11 cellular contexts compared by ENCODE assay signal in the genomic region with DNA sequence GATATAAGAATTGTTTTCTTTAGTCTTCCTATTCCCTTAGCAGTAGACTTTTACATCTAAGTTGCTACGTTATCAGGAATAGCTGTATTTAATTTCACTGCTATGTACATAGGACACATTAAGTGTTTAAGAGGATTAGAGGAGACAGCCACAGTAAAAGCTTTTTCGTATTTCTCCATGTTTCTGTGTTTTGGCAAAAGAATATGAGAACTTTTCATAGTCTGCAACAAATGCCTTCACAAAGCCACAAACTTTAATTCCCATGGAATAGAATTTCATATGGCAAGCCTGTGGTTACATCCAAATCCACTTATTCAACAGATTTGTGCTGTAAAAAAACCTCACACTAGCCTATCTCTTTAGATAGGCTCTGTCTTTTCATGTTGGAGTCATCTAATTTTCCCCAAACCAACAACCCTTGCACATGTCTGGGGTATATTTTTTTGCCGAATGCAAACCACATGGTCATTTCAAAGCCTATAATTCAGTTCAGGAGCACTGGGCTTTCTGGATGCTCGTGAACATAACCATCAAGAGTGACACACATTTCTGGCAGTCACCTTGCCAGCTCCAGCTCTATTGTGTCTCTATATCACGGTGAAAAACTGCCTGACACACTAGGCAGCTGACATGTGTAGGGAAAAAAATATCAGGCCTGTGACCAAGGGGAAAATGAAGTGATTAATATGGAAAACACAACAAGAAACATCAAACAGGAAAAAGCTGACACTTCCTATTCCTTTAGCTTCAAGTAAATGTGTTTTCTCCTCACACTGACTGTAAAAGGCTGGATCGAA. TPM values are rescaled to one million over a fixed set of nuclear protein-coding genes. Genes with fewer than 3 reads are reported as not detected.
DNase-seq lines count a peak whose midpoint lies in the region; ATAC-seq and TF ChIP-seq lines count a peak whose summit lies in the region.
"Had no signal": no experiment of that assay in that cellular context is flagged by ENCODE, and none has a peak within 500 bp of the region (broad histone marks: within the 10 kb centered on the region; RNA-seq: fewer than 3 reads in every experiment).

No MANE protein-coding gene starts in this region.

- H4K5ac ChIP-seq in H9 (ENCODE audit: insufficient read length, low read depth, low read length): no peak overlapping the region

- H2BK12ac ChIP-seq in H9 (ENCODE audit: insufficient read length, low read depth, low read length): no peak overlapping the region

- H3K27me3 ChIP-seq in HUES48 (ENCODE audit: control insufficient read depth, insufficient read depth, low read length) (no peaks in the 10 kb centered on the region), layer of hippocampus (ENCODE audit: control insufficient read depth, insufficient read depth, low read length) (no peaks in the 10 kb centered on the region), thyroid gland (no peaks in the 10 kb centered on the region), H9 (ENCODE audit: insufficient read depth, low read length) (no peaks in the 10 kb centered on the region)

- DNase-seq in MCF 10A (ENCODE audit: unreplicated experiment) (no peak), thyroid gland (no peak), HK-2 (ENCODE audit: unreplicated experiment) (no peak), H9 (no peak)
- DNase-seq: DND-41, SHP77 treated with DMSO at 0.1 percent for 48 hours had no signal

- no peak overlapping the region for H3K56ac ChIP-seq in H9 (ENCODE audit: insufficient read length, low read depth, low read length)

- H3K9me3 Mint-ChIP-seq in MCF 10A (ENCODE audit: unreplicated experiment): no peaks in the 10 kb centered on the region
- no peaks in the 10 kb centered on the region for H3K9me3 Mint-ChIP-seq in H9
- H3K9me3 Mint-ChIP-seq: stimulated activated naive CD8-positive, alpha-beta T cell treated with anti-CD3 and anti-CD28 coated beads, Interleukin-15, Interleukin-2, amounts not matched to agents 100 ng/mL and 50 ng/mL, for 24 hours had no signal

- peaks cover 11% of the 10 kb centered on the region for H3K4me1 ChIP-seq in HUES48 (ENCODE audit: control insufficient read depth, insufficient read depth, low read length)
- peaks cover 0 to 20% of the 10 kb centered on the region in 2 donors for H3K4me1 ChIP-seq in thyroid gland
- peaks cover 4% of the 10 kb centered on the region; the same call in 1 of the 2 replicates for H3K4me1 ChIP-seq in H9 (ENCODE audit: insufficient read depth, low read length)

- H3K79me2 ChIP-seq in H9 (ENCODE audit: insufficient read depth, low read length): no peaks in the 10 kb centered on the region

- no peaks in the 10 kb centered on the region for H4K20me1 ChIP-seq in H9 (ENCODE audit: control insufficient read depth, insufficient read depth, insufficient read length)

- H3K4ac ChIP-seq in H9 (ENCODE audit: low read depth, low read length): no peak overlapping the region

- no peak overlapping the region for H3K23ac ChIP-seq in H9 (ENCODE audit: insufficient read length, low read depth, low read length)

- H2BK20ac ChIP-seq in H9 (ENCODE audit: low read depth, low read length, poor library complexity, severe bottlenecking): no peak overlapping the region

- H2BK5ac ChIP-seq in H9 (ENCODE audit: insufficient read length, low read length): no peak overlapping the region

- H3K9me3 ChIP-seq in HUES48 (ENCODE audit: control insufficient read depth, insufficient read depth, low read length) (no peaks in the 10 kb centered on the region), thyroid gland (no peaks in the 10 kb centered on the region), H9 (ENCODE audit: control insufficient read depth, low read depth, low read length) (no peaks in the 10 kb centered on the region)

- no TSS peak for BruUV-seq in MCF 10A (replicated peaks; lab: Mats Ljungman, UMichigan)

- H3K4me1 Mint-ChIP-seq in MCF 10A (ENCODE audit: insufficient read depth, unreplicated experiment) (peaks cover 27% of the 10 kb centered on the region), H9 (peaks cover 11 to 20% of the 10 kb centered on the region in 2 experiments)

- no peak overlapping the region for H3K14ac ChIP-seq in H9 (ENCODE audit: insufficient read depth, low read length)

- H2BK15ac ChIP-seq in H9 (ENCODE audit: low read depth, low read length): no peak overlapping the region

- H3K36me3 ChIP-seq in HUES48 (ENCODE audit: control insufficient read depth, insufficient read depth, low read length) (no peaks in the 10 kb centered on the region), thyroid gland (no peaks in the 10 kb centered on the region)

- H3K4me3 ChIP-seq in HUES48 (ENCODE audit: low read depth, low read length) (no peak overlapping the region), thyroid gland (replicated peaks in 1 of 3) (no peak overlapping the region)
- H3K4me3 ChIP-seq: coronary artery had no signal

- H3K4me3 Mint-ChIP-seq in MCF 10A (ENCODE audit: unreplicated experiment) (no peak overlapping the region), H9 (no peak overlapping the region)
- H3K4me3 Mint-ChIP-seq: stimulated activated naive CD8-positive, alpha-beta T cell treated with anti-CD3 and anti-CD28 coated beads, Interleukin-15, Interleukin-2, amounts not matched to agents 100 ng/mL and 50 ng/mL, for 24 hours had no signal

- WGBS in thyroid gland, 2 donors: 69% methylated on average over 6 of the region's 6 CpGs
- WGBS in H9 (ENCODE audit: extremely low coverage, insufficient read length, low lambda C conversion rate): no CpG with 5 or more reads among the region's 6 CpGs

- no peak overlapping the region for H3T11ph ChIP-seq in H9 (ENCODE audit: low read length)

- intact Hi-C loops in MCF 10A (cut with micrococcal nuclease): no loop called here
- intact Hi-C loops in thyroid gland (cut with DNase I): no loop called here

- POLR2A ChIA-PET in MCF 10A (lab: Yijun Ruan, JAX): interaction anchor here (0.6 to 5.3 kb wide), 8 partner anchors 11 to 379 kb away, joined by 3 to 47 read pairs (median 4); partner anchors contain the start of gene PLD1

- H3K18ac ChIP-seq in H9 (ENCODE audit: insufficient read length, low read depth, low read length): no peak overlapping the region

- no peak overlapping the region for H4K91ac ChIP-seq in H9 (ENCODE audit: insufficient read length, low read depth, low read length)

- no peak overlapping the region for H4K8ac ChIP-seq in H9 (replicated peaks; ENCODE audit: insufficient read length, low read depth, low read length)

- H2AFZ ChIP-seq in H9 (ENCODE audit: low read length): no peak overlapping the region

- no peak overlapping the region for H2BK120ac ChIP-seq in H9 (ENCODE audit: low read depth, low read length, poor library complexity, severe bottlenecking)

- no peaks in the 10 kb centered on the region for H3K79me1 ChIP-seq in H9 (ENCODE audit: insufficient read depth, low read depth, low read length, poor library complexity, severe bottlenecking)

- no peak overlapping the region for H3K4me2 ChIP-seq in H9 (ENCODE audit: insufficient read depth, insufficient read length, low read length)

- no peak overlapping the region for H3K9ac ChIP-seq in HUES48 (ENCODE audit: low read depth, low read length)
- H3K9ac ChIP-seq in H9 (ENCODE audit: extremely low read depth, insufficient read length, low read length): no peak overlapping the region

- H3K27me3 Mint-ChIP-seq in MCF 10A (ENCODE audit: insufficient read depth, unreplicated experiment): no peaks in the 10 kb centered on the region
- H3K27me3 Mint-ChIP-seq in H9 (ENCODE audit: low read depth): no peaks in the 10 kb centered on the region
- H3K27me3 Mint-ChIP-seq: stimulated activated naive CD8-positive, alpha-beta T cell treated with anti-CD3 and anti-CD28 coated beads, Interleukin-15, Interleukin-2, amounts not matched to agents 100 ng/mL and 50 ng/mL, for 24 hours had no signal

- H3K27ac Mint-ChIP-seq in MCF 10A (ENCODE audit: low read depth, unreplicated experiment): peak overlapping the region; percentile 95
- peak overlapping the region in 1 of 3 experiments; percentile 3; a peak in 1 of 7 replicates for H3K27ac Mint-ChIP-seq in H9
- H3K27ac Mint-ChIP-seq: stimulated activated naive CD8-positive, alpha-beta T cell treated with anti-CD3 and anti-CD28 coated beads, Interleukin-15, Interleukin-2, amounts not matched to agents 100 ng/mL and 50 ng/mL, for 24 hours had no signal

- no peak for TF ChIP-seq POLR2A in thyroid gland (IDR thresholded peaks at IDR 0.05)

- no peak overlapping the region for H2AK5ac ChIP-seq in H9 (ENCODE audit: insufficient read length, low read length)

- no peaks in the 10 kb centered on the region for H3K23me2 ChIP-seq in H9 (ENCODE audit: insufficient read length, low read depth, low read length, poor library complexity, severe bottlenecking)

- H3K36me3 Mint-ChIP-seq in MCF 10A (ENCODE audit: insufficient read depth, unreplicated experiment): peaks cover 9% of the 10 kb centered on the region
- H3K36me3 Mint-ChIP-seq in H9 (ENCODE audit: insufficient read depth in 1 of 3, low read depth in 3 of 3): no peaks in the 10 kb centered on the region

- CTCF ChIA-PET in MCF 10A (lab: Yijun Ruan, JAX): interaction anchor here (0.7 to 2.9 kb wide), 6 partner anchors 10 to 250 kb away, joined by 3 to 20 read pairs (median 4); no protein-coding TSS in a partner anchor

- peak overlapping the region; percentile 74 for H3K27ac ChIP-seq in HUES48 (ENCODE audit: low read depth, low read length)
- peak overlapping the region; percentile 78 for H3K27ac ChIP-seq in layer of hippocampus (ENCODE audit: low read depth, low read length)
- H3K27ac ChIP-seq in thyroid gland: peak overlapping the region; percentile 7 to 74 (median 8)
- no peak overlapping the region for H3K27ac ChIP-seq in H9 (ENCODE audit: insufficient read length, low read depth, low read length)

- ATAC-seq in HG03432 (IDR thresholded peaks at IDR 0.05; ENCODE audit: unreplicated experiment): no peak

- TF ChIP-seq CTCF in MCF 10A (IDR thresholded peaks at IDR 0.05; ENCODE audit: unreplicated experiment) (no peak), thyroid gland (IDR thresholded peaks at IDR 0.05) (no peak), H9 (conservative IDR thresholded peaks at IDR 0.05) (no peak)

RNA-seq across cellular contexts. Expression of gene PLD1, which starts 19.2 kb away (rescaled TPM):
- total RNA-seq in MCF 10A (2022) (8.0 and 14.8 TPM in 2 replicates), thyroid gland (10 to 100 TPM; 13.0 to 21.7 (median 19.8) TPM), H9 (2021) (1.5 and 1.8 TPM in 2 replicates)

RNA-seq across cellular contexts. Expression of gene TMEM212, which starts 52.1 kb away (rescaled TPM):
- total RNA-seq in MCF 10A (2022): not detected in 2 replicates
- not detected for total RNA-seq in thyroid gland
- total RNA-seq in H9 (2021): not detected in 2 replicates
